In genomic region chr5:6766558-6767191, GRCh38 we compare ENCODE assay signal across 8 cellular contexts. TPM values are rescaled to one million over a fixed set of nuclear protein-coding genes. Genes with fewer than 3 reads are reported as not detected.
DNase-seq lines count a peak whose midpoint lies in the region; ATAC-seq and TF ChIP-seq lines count a peak whose summit lies in the region.

No MANE protein-coding gene starts in this region.

- no peak overlapping the region for H3K4me3 Mint-ChIP-seq in activated CD4-positive, alpha-beta T cell treated with anti-CD3 and anti-CD28 coated beads for 36 hours

- H3K4me3 ChIP-seq in epithelial cell of proximal tubule (ENCODE audit: low read depth, low read length) (peak overlapping the region; percentile 4), upper lobe of left lung (peak overlapping the region in 3 of 4 donors; percentile 5 to 18 (median 12))

- no peaks in the 10 kb centered on the region for H3K27me3 ChIP-seq in upper lobe of left lung

- WGBS in upper lobe of left lung, 2 donors, result 16 to 19% methylated on average over 5 to 15 of the region's 15 CpGs

- peaks cover 9% of the 10 kb centered on the region for H3K4me1 Mint-ChIP-seq in activated CD4-positive, alpha-beta T cell treated with anti-CD3 and anti-CD28 coated beads for 36 hours

- no peaks in the 10 kb centered on the region for H3K27me3 Mint-ChIP-seq in activated CD4-positive, alpha-beta T cell treated with anti-CD3 and anti-CD28 coated beads for 36 hours

- no peak for TF ChIP-seq EP300 in upper lobe of left lung (IDR thresholded peaks at IDR 0.05)

- H3K36me3 Mint-ChIP-seq in activated CD4-positive, alpha-beta T cell treated with anti-CD3 and anti-CD28 coated beads for 36 hours (ENCODE audit: low read depth), result no peaks in the 10 kb centered on the region

- no peak overlapping the region for H3K27ac Mint-ChIP-seq in activated CD4-positive, alpha-beta T cell treated with anti-CD3 and anti-CD28 coated beads for 36 hours

- no peaks in the 10 kb centered on the region for H3K36me3 ChIP-seq in upper lobe of left lung

- no peaks in the 10 kb centered on the region for H3K9me3 Mint-ChIP-seq in activated CD4-positive, alpha-beta T cell treated with anti-CD3 and anti-CD28 coated beads for 36 hours (ENCODE audit: low read depth)

- H3K27ac ChIP-seq in upper lobe of left lung, result peak overlapping the region; percentile 54 to 80 (median 70)

- peaks cover 16 to 22% (median 16%) of the 10 kb centered on the region in 4 donors for H3K4me1 ChIP-seq in upper lobe of left lung

- POLR2A ChIA-PET in activated CD4-positive, alpha-beta T cell treated with anti-CD3 and anti-CD28 coated beads for 36 hours (lab: Charles Lee), result no interaction called here

- H3K9me3 ChIP-seq in upper lobe of left lung, result no peaks in the 10 kb centered on the region

- DNase-seq in AG09319 (ENCODE audit: extremely low read depth, low read depth) (peak; percentile 27), NCI-H2107 treated with DMSO at 0.1 percent for 48 hours (lab: John Stamatoyannopoulos, UW; ENCODE audit: unreplicated experiment) (peak; percentile 95), epithelial cell of proximal tubule (ENCODE audit: low read depth) (peak; percentile 49), nucleus accumbens (lab: John Stamatoyannopoulos, UW) (peak in 40 of 56 donors; percentile 4 to 85 (median 28)), upper lobe of left lung (peak; percentile 86 to 95), ecto neural progenitor cell (ENCODE audit: low spot score) (no peak)
- DNase-seq in activated CD4-positive, alpha-beta T cell treated with anti-CD3 and anti-CD28 coated beads for 36 hours, result peak; percentile 81

- TF ChIP-seq POLR2A in upper lobe of left lung (IDR thresholded peaks at IDR 0.05), result peak in 1 of 4 donors; percentile 39

- intact Hi-C loops in activated CD4-positive, alpha-beta T cell treated with anti-CD3 and anti-CD28 coated beads for 36 hours (cut with DNase I, micrococcal nuclease), result loop anchor here in 1 of 2 experiments (5.0 kb wide), 3 partner anchors 61 to 1091 kb away; no protein-coding TSS in a partner anchor

- CTCF ChIA-PET in activated CD4-positive, alpha-beta T cell treated with anti-CD3 and anti-CD28 coated beads for 36 hours (lab: Charles Lee), result interaction anchor here (0.6 kb wide), 1 partner anchor 988 kb away, joined by 3 read pairs; no protein-coding TSS in a partner anchor

- TF ChIP-seq CTCF in AG09319 (IDR thresholded peaks at IDR 0.05; ENCODE audit: low read depth, low read length) (no peak), epithelial cell of proximal tubule (conservative IDR thresholded peaks at IDR 0.05; ENCODE audit: low read depth, low read length) (no peak), upper lobe of left lung (IDR thresholded peaks at IDR 0.05) (no peak)

- peak; percentile 44 for ATAC-seq in GM21786 (IDR thresholded peaks at IDR 0.05; ENCODE audit: unreplicated experiment)
- peak; percentile 88 for ATAC-seq in activated CD4-positive, alpha-beta T cell treated with anti-CD3 and anti-CD28 coated beads for 36 hours
- ATAC-seq in upper lobe of left lung (ENCODE audit: low FRiP score in 2 of 2), result peak; percentile 89 to 93

RNA-seq across cellular contexts. Expression of gene TENT4A, which starts 53.4 kb away (rescaled TPM):
- 10 to 100 TPM; 29.2 to 33.3 TPM for total RNA-seq in activated CD4-positive, alpha-beta T cell treated with anti-CD3 and anti-CD28 coated beads for 36 hours
- total RNA-seq in epithelial cell of proximal tubule (15.7 and 16.1 TPM in 2 replicates), upper lobe of left lung (10 to 100 TPM; 19.7 to 44.0 (median 27.3) TPM)
